ENCODE assay signal across 9 cellular contexts in genomic region chrX:15146515-15146914, GRCh38.
DNase-seq lines count a peak whose midpoint lies in the region; ATAC-seq and TF ChIP-seq lines count a peak whose summit lies in the region.
"Had no signal": no experiment of that assay in that cellular context is flagged by ENCODE, and none has a peak within 500 bp of the region (broad histone marks: within the 10 kb centered on the region; RNA-seq: fewer than 3 reads in every experiment).

No MANE protein-coding gene starts in this region.

- H3K36me3 ChIP-seq in WERI-Rb-1, result no peaks in the 10 kb centered on the region
- H3K36me3 ChIP-seq in MG63, result no peaks in the 10 kb centered on the region
- H3K36me3 ChIP-seq: Peyer's patch had no signal

- no peak for ATAC-seq in right cardiac atrium

- no peaks in the 10 kb centered on the region for H3K9me3 ChIP-seq in WERI-Rb-1 (ENCODE audit: severe bottlenecking)
- no peaks in the 10 kb centered on the region for H3K9me3 ChIP-seq in right cardiac atrium (ENCODE audit: control insufficient read depth, low read length)
- H3K9me3 ChIP-seq in MG63, result no peaks in the 10 kb centered on the region
- H3K9me3 ChIP-seq: Peyer's patch had no signal

- H3K27ac ChIP-seq in WERI-Rb-1, result no peak overlapping the region
- no peak overlapping the region for H3K27ac ChIP-seq in right cardiac atrium (ENCODE audit: low read length)
- H3K27ac ChIP-seq: Peyer's patch had no signal

- intact Hi-C loops in right cardiac atrium (cut with DNase I), result loop anchor here in 3 of 4 donors (10.0 kb wide), 2 partner anchors 1052 to 1102 kb away; no protein-coding TSS in a partner anchor

- DNase-seq in A172 (ENCODE audit: low spot score) (peak; percentile 6), WERI-Rb-1 (peak; percentile 11), right cardiac atrium (peak; percentile 10 to 39 (median 20)), NCI-H2196 (lab: John Stamatoyannopoulos, UW; ENCODE audit: unreplicated experiment) (no peak), MG63 (no peak), putamen (ENCODE audit: low spot score) (no peak), amniotic stem cell (lab: John Stamatoyannopoulos, UW) (no peak)

- TF ChIP-seq CTCF in GM12875 (IDR thresholded peaks at IDR 0.05; ENCODE audit: borderline replicate concordance, insufficient read depth, low read depth, low read length) (peak; percentile 40; the same call in 1 of the 2 replicates), WERI-Rb-1 (IDR thresholded peaks at IDR 0.05; ENCODE audit: low read depth, low read length) (peak; percentile 35; the same call in 1 of the 2 replicates)

- H3K27me3 ChIP-seq in WERI-Rb-1 (ENCODE audit: insufficient read depth, low read depth, severe bottlenecking), result peaks cover 41% of the 10 kb centered on the region
- H3K27me3 ChIP-seq in right cardiac atrium (ENCODE audit: control insufficient read depth, insufficient read depth), result no peaks in the 10 kb centered on the region
- no peaks in the 10 kb centered on the region for H3K27me3 ChIP-seq in MG63
- H3K27me3 ChIP-seq: Peyer's patch had no signal

- WGBS in right cardiac atrium, result 25% methylated on average over 6 of the region's 6 CpGs

- no peaks in the 10 kb centered on the region for H3K4me1 ChIP-seq in right cardiac atrium (ENCODE audit: control insufficient read depth, insufficient read depth, low read length)
- H3K4me1 ChIP-seq: Peyer's patch had no signal

- H3K4me3 ChIP-seq in GM12875 (ENCODE audit: low read depth, low read length) (no peak overlapping the region), WERI-Rb-1 (ENCODE audit: low read depth, low read length) (no peak overlapping the region), right cardiac atrium (ENCODE audit: low read length) (no peak overlapping the region), MG63 (no peak overlapping the region)
- H3K4me3 ChIP-seq: Peyer's patch had no signal

Comparison
In these comparisons a context has a peak if more than half of its experiments do, and no peak if none do; other contexts are left out.
1. DNase-seq: peak in A172 (single experiment), WERI-Rb-1 (single experiment) and right cardiac atrium (3 of 3); none in NCI-H2196 (single experiment), MG63 (single experiment), putamen (single experiment) and amniotic stem cell (single experiment).